Comparison of ENCODE assay signal across 1 cellular context in genomic region chr16:20711277-20711911, GRCh38.
TF ChIP-seq lines count a peak whose summit lies in the region.

No MANE protein-coding gene starts in this region.

TF ChIP-seq in HepG2, 621 proteins besides CTCF, POLR2A, EP300 and RAD21:
- TF ChIP-seq RBM22 (optimal IDR thresholded peaks at IDR 0.05; ENCODE audit: low read length) (peak; percentile 23), ARNT (IDR thresholded peaks at IDR 0.05) (no peak), KAT2B (IDR thresholded peaks at IDR 0.05; ENCODE audit: borderline replicate concordance, low read depth, low read length) (no peak), ZNF570 (CRISPR knock-in tag; IDR thresholded peaks at IDR 0.05; ENCODE audit: borderline replicate concordance) (no peak), ZNF660 (CRISPR knock-in tag; IDR thresholded peaks at IDR 0.05; ENCODE audit: borderline replicate concordance, low read depth) (no peak), CHCHD3 (CRISPR knock-in tag; IDR thresholded peaks at IDR 0.05) (no peak)
